In the genomic region with DNA sequence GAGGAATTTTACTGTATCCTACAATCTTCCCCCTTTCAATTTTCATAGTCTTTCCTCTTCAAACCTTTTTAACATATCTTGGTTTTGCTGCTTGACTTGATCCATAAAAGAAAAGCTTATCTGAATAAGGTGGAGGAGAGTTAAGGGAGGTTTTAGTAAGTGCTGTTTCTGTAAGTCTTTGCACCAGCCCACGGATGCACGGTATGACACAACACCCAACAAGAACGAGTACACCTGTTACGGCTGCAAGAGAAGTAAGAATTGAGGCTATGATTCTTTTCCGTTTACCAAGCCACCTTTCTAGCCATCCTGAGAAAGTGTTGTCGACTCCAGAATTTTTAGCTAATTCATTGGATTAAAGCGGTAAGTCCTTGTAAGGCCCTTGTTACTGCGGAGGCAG, we compare ENCODE assay signal across 32 cellular contexts. TPM values are rescaled to one million over a fixed set of nuclear protein-coding genes. Genes with fewer than 3 reads are reported as not detected.
"Had no signal": no experiment of that assay in that cellular context is flagged by ENCODE, and none has a peak within 500 bp of the region (broad histone marks: within the 10 kb centered on the region; RNA-seq: fewer than 3 reads in every experiment).

No MANE protein-coding gene starts in this region.

- H3K36me3 ChIP-seq: ascending aorta, MG63, Peyer's patch, SJSA1 had no signal

- H3K9me3 Mint-ChIP-seq: activated naive CD8-positive, alpha-beta T cell treated with anti-CD3 and anti-CD28 coated beads, Interleukin-2, amount 50 U/mL, for 24 hours; activated T-cell treated with anti-CD3 and anti-CD28 coated beads, Interleukin-2, amount 50 U/mL, for 24 hours; central memory CD8-positive, alpha-beta T cell; WTC11 had no signal

- H3K27ac Mint-ChIP-seq: activated CD8-positive, alpha-beta memory T cell treated with anti-CD3 and anti-CD28 coated beads, Interleukin-2, amount 10 ng/mL, durations not matched to agents 7 days and 5 days; activated naive CD8-positive, alpha-beta T cell treated with anti-CD3 and anti-CD28 coated beads, Interleukin-2, amount 50 U/mL, for 24 hours; activated T-cell treated with anti-CD3 and anti-CD28 coated beads, Interleukin-2, amount 50 U/mL, for 24 hours; activated T-helper 1 cell treated with anti-CD3 and anti-CD28 coated beads, Interleukin-12 subunit alpha, Interleukin-12 subunit beta, Interleukin-2, Interleukin-4 antibody, amounts not matched to agents 30 ng/mL and 10 ng/mL and 1 ng/mL, durations not matched to agents 14 hours and 24 hours and 36 hours; T-helper 17 cell; WTC11 had no signal

- DNase-seq: activated CD4-positive, alpha-beta T cell treated with anti-CD3 and anti-CD28 coated beads, Interleukin-2, amount 50 U/mL, for 1 hour; activated CD4-positive, CD25-positive, alpha-beta regulatory T cell treated with anti-CD3 and anti-CD28 coated beads, Interleukin-2, amount 50 U/mL, for 72 hours; activated CD8-positive, alpha-beta memory T cell treated with anti-CD3 and anti-CD28 coated beads, Interleukin-2, amount 10 ng/mL, durations not matched to agents 7 days and 5 days; activated effector memory CD4-positive, alpha-beta T cell treated with anti-CD3 and anti-CD28 coated beads, Interleukin-2, amount 50 U/mL, for 16 hours; activated naive CD4-positive, alpha-beta T cell treated with Interleukin-2 at 50 U/mL for 16 hours; activated naive CD8-positive, alpha-beta T cell treated with anti-CD3 and anti-CD28 coated beads, Interleukin-2, amount 50 U/mL, for 24 hours; activated T-cell treated with anti-CD3 and anti-CD28 coated beads, Interleukin-2, amount 50 U/mL, for 24 hours; amniotic stem cell; body of pancreas; MG63; NCI-H1092 treated with DMSO at 0.1 percent for 48 hours; NCI-H1417 treated with DMSO at 0.1 percent for 48 hours; NCI-H1694; NCI-H2029; NCI-H2107; NCI-H2171 treated with DMSO at 0.1 percent for 48 hours; NCI-H226; NCI-H510A; NCI-H526 treated with DMSO at 0.1 percent for 48 hours; NCI-H82; NK-92 treated with Interleukin-12 subunit alpha and Interleukin-12 subunit beta, amount 100 ng/mL, for 24 hours; OCI-M1; Peyer's patch; SHP77; T-helper 17 cell; T-helper 9 cell had no signal

- H3K4me1 Mint-ChIP-seq: T-helper 17 cell had no signal

- ATAC-seq: activated CD8-positive, alpha-beta memory T cell treated with anti-CD3 and anti-CD28 coated beads, Interleukin-2, amount 10 ng/mL, durations not matched to agents 7 days and 5 days; activated naive CD8-positive, alpha-beta T cell treated with anti-CD3 and anti-CD28 coated beads, Interleukin-2, amount 50 U/mL, for 24 hours; body of pancreas; T-helper 17 cell; WTC11 had no signal

- H3K9me3 ChIP-seq: ascending aorta, body of pancreas, MG63, Peyer's patch, SJSA1 had no signal

- H3K27ac ChIP-seq: ascending aorta, body of pancreas, Peyer's patch, RWPE1, SJSA1 had no signal

- H3K4me3 Mint-ChIP-seq: activated CD8-positive, alpha-beta memory T cell treated with anti-CD3 and anti-CD28 coated beads, Interleukin-2, amount 10 ng/mL, durations not matched to agents 7 days and 5 days; activated naive CD8-positive, alpha-beta T cell treated with anti-CD3 and anti-CD28 coated beads, Interleukin-2, amount 50 U/mL, for 24 hours; activated T-cell treated with anti-CD3 and anti-CD28 coated beads, Interleukin-2, amount 50 U/mL, for 24 hours; activated T-helper 1 cell treated with anti-CD3 and anti-CD28 coated beads, Interleukin-12 subunit alpha, Interleukin-12 subunit beta, Interleukin-2, Interleukin-4 antibody, amounts not matched to agents 30 ng/mL and 10 ng/mL and 1 ng/mL, durations not matched to agents 14 hours and 24 hours and 36 hours; central memory CD8-positive, alpha-beta T cell; T-helper 17 cell; WTC11 had no signal

- H3K27me3 Mint-ChIP-seq: activated CD8-positive, alpha-beta memory T cell treated with anti-CD3 and anti-CD28 coated beads, Interleukin-2, amount 10 ng/mL, durations not matched to agents 7 days and 5 days; activated naive CD8-positive, alpha-beta T cell treated with anti-CD3 and anti-CD28 coated beads, Interleukin-2, amount 50 U/mL, for 24 hours; activated T-cell treated with anti-CD3 and anti-CD28 coated beads, Interleukin-2, amount 50 U/mL, for 24 hours; T-helper 17 cell had no signal

- H3K36me3 Mint-ChIP-seq: activated CD8-positive, alpha-beta memory T cell treated with anti-CD3 and anti-CD28 coated beads, Interleukin-2, amount 10 ng/mL, durations not matched to agents 7 days and 5 days; WTC11 had no signal

- H3K27me3 ChIP-seq: ascending aorta, body of pancreas, MG63, Peyer's patch, SJSA1 had no signal

- H3K4me3 ChIP-seq: ascending aorta, body of pancreas, MG63, Peyer's patch, SJSA1 had no signal

- H3K4me1 ChIP-seq: ascending aorta, body of pancreas, Peyer's patch, SJSA1 had no signal

RNA-seq across cellular contexts. Expression of a gene that starts 26.1 kb away (rescaled TPM):
- total RNA-seq: SJSA1 had no signal
